Comparison of ENCODE assay signal across 8 cellular contexts in the genomic region with DNA sequence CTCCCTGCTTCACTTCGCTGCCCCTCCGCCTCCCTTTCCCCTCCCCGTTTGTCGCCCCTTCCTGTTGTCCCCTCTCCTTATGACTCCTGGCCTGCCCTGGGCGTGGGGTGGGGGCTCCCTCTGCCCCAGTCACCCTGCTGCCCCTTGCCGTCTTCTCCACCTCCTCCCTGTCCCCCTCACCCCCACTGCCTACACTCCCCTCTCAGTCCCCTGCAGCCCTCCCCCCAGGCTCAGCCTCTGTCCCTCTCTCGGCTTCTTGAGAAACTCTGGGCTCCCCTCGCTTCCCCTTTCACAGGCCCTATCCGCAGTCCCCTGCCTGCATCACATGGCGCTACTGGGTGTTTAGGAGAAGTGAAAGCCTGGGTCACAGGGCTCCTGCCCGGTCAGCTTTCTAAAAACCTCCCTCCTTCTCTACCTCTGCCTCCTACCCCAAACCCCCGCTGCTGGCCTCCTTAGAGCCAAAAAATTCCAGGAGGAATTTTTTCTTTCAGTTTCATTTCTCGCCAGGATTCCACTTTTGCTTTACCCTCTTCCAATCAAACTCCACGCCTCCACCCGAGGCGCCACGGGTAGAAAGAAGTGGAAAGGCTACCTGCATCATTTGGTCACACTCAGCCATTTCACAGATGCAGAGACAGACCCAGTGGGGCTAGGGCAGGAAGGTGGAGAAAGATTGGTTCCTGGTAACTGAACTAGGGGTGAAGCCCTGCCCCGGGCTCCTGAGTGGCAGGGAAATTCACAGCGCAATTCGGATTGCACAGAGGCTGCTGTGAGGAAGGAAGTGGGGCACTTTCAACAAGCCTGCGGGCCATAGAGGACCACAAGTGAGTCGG. TPM values are rescaled to one million over a fixed set of nuclear protein-coding genes. Genes with fewer than 3 reads are reported as not detected.
DNase-seq lines count a peak whose midpoint lies in the region; ATAC-seq and TF ChIP-seq lines count a peak whose summit lies in the region.

A gene (minus strand): TSS at position 268 of the 833 bp plus-strand sequence. CDS start 625 bp downstream, outside the sequence.

- POLR2A ChIA-PET in activated CD4-positive, alpha-beta memory T cell treated with anti-CD3 and anti-CD28 coated beads for 36 hours (lab: Charles Lee), result no interaction called here

- ATAC-seq in GM19455 (IDR thresholded peaks at IDR 0.05; ENCODE audit: unreplicated experiment) (peak; percentile 75), HG03520 (IDR thresholded peaks at IDR 0.05; ENCODE audit: unreplicated experiment) (peak; percentile 60)

- peaks cover 14% of the 10 kb centered on the region for H3K4me1 Mint-ChIP-seq in activated CD4-positive, alpha-beta memory T cell treated with anti-CD3 and anti-CD28 coated beads for 36 hours (ENCODE audit: low read depth)
- peaks cover 34% of the 10 kb centered on the region for H3K4me1 Mint-ChIP-seq in nephron

- peak; percentile 32 for DNase-seq in COLO668 (lab: John Stamatoyannopoulos, UW; ENCODE audit: unreplicated experiment)
- DNase-seq in activated CD4-positive, alpha-beta memory T cell treated with anti-CD3 and anti-CD28 coated beads for 36 hours, result peak; percentile 44
- DNase-seq in fibroblast of the aortic adventitia (ENCODE audit: low read depth), result peak; percentile 57
- no peak for DNase-seq in NCI-H2196 (lab: John Stamatoyannopoulos, UW; ENCODE audit: unreplicated experiment)
- no peak for DNase-seq in NCI-H526 (lab: John Stamatoyannopoulos, UW)

- H3K27ac Mint-ChIP-seq in activated CD4-positive, alpha-beta memory T cell treated with anti-CD3 and anti-CD28 coated beads for 36 hours, result no peak within 1 kb of the TSS
- peak within 1 kb of the TSS; percentile 41 to 92 (median 75) for H3K27ac Mint-ChIP-seq in nephron

- CTCF ChIA-PET in activated CD4-positive, alpha-beta memory T cell treated with anti-CD3 and anti-CD28 coated beads for 36 hours (lab: Charles Lee), result no interaction called here

- peak within 1 kb of the TSS; percentile 48 for H3K4me3 Mint-ChIP-seq in activated CD4-positive, alpha-beta memory T cell treated with anti-CD3 and anti-CD28 coated beads for 36 hours
- H3K4me3 Mint-ChIP-seq in nephron, result peak within 1 kb of the TSS; percentile 65 to 79 (median 77)

- TF ChIP-seq CTCF in fibroblast of the aortic adventitia (IDR thresholded peaks at IDR 0.05; ENCODE audit: insufficient read depth, low read length) (no peak), nephron (IDR thresholded peaks at IDR 0.05; ENCODE audit: unreplicated experiment in 3 of 3) (no peak)

- peak within 1 kb of the TSS; percentile 48 for H3K4me3 ChIP-seq in fibroblast of the aortic adventitia (ENCODE audit: low read depth, low read length)

- no peaks in the 10 kb centered on the region for H3K9me3 Mint-ChIP-seq in activated CD4-positive, alpha-beta memory T cell treated with anti-CD3 and anti-CD28 coated beads for 36 hours
- no peaks in the 10 kb centered on the region for H3K9me3 Mint-ChIP-seq in nephron

- intact Hi-C loops in activated CD4-positive, alpha-beta memory T cell treated with anti-CD3 and anti-CD28 coated beads for 36 hours (cut with micrococcal nuclease), result loop anchor here (5.0 kb wide), 1 partner anchor 35 kb away; no protein-coding TSS in a partner anchor

- H3K36me3 Mint-ChIP-seq in activated CD4-positive, alpha-beta memory T cell treated with anti-CD3 and anti-CD28 coated beads for 36 hours, result no peaks in the 10 kb centered on the region
- no peaks in the 10 kb centered on the region for H3K36me3 Mint-ChIP-seq in nephron (ENCODE audit: low read depth)

- peaks cover 25% of the 10 kb centered on the region for H3K27me3 Mint-ChIP-seq in activated CD4-positive, alpha-beta memory T cell treated with anti-CD3 and anti-CD28 coated beads for 36 hours
- H3K27me3 Mint-ChIP-seq in nephron (ENCODE audit: low read depth), result peaks cover 28% of the 10 kb centered on the region

RNA-seq across cellular contexts. Expression of the gene that starts here (rescaled TPM):
- 1 to 10 TPM; 1.3 to 1.8 TPM for total RNA-seq in activated CD4-positive, alpha-beta memory T cell treated with anti-CD3 and anti-CD28 coated beads for 36 hours
- 6.8 and 18.2 TPM in 2 replicates for total RNA-seq in fibroblast of the aortic adventitia (ENCODE audit: low replicate concordance)

Comparison
In these comparisons a context has a peak if more than half of its experiments do, and no peak if none do; other contexts are left out.
1. DNase-seq: peak in COLO668 (single experiment), activated CD4-positive, alpha-beta memory T cell treated with anti-CD3 and anti-CD28 coated beads for 36 hours (single experiment) and fibroblast of the aortic adventitia (single experiment); none in NCI-H2196 (single experiment) and NCI-H526 (0 of 2).